1 cellular context compared by ENCODE assay signal in genomic region chr2:201168496-201168895, GRCh38.
TF ChIP-seq lines count a peak whose summit lies in the region.

No MANE protein-coding gene starts in this region.

TF ChIP-seq in GM12878, 131 proteins besides CTCF, POLR2A, EP300 and RAD21:
- peak; percentile 34 for TF ChIP-seq MEF2B (IDR thresholded peaks at IDR 0.05; ENCODE audit: partially characterized antibody, poor library complexity, severe bottlenecking)
- TF ChIP-seq MTA2 (IDR thresholded peaks at IDR 0.05; ENCODE audit: low read depth): peak; percentile 21; the same call in 1 of the 2 replicates
- peak; percentile 57 to 59 for TF ChIP-seq IKZF2 (IDR thresholded peaks at IDR 0.05)
- TF ChIP-seq POLR2AphosphoS5 (IDR thresholded peaks at IDR 0.05; ENCODE audit: low read length): 0 out of 2 replicates have a peak, but pooled peaks have one; percentile 26
- 0 out of 2 replicates have a peak, but pooled peaks have one; percentile 38 for TF ChIP-seq RELB (IDR thresholded peaks at IDR 0.05; ENCODE audit: low read depth)
- 0 out of 2 replicates have a peak, but pooled peaks have one; percentile 22 for TF ChIP-seq ATF7 (IDR thresholded peaks at IDR 0.05; ENCODE audit: low read depth)
- TF ChIP-seq DPF2 (IDR thresholded peaks at IDR 0.05): 0 out of 2 replicates have a peak, but pooled peaks have one; percentile 14
